Comparison of ENCODE assay signal across 27 cellular contexts in the genomic region with DNA sequence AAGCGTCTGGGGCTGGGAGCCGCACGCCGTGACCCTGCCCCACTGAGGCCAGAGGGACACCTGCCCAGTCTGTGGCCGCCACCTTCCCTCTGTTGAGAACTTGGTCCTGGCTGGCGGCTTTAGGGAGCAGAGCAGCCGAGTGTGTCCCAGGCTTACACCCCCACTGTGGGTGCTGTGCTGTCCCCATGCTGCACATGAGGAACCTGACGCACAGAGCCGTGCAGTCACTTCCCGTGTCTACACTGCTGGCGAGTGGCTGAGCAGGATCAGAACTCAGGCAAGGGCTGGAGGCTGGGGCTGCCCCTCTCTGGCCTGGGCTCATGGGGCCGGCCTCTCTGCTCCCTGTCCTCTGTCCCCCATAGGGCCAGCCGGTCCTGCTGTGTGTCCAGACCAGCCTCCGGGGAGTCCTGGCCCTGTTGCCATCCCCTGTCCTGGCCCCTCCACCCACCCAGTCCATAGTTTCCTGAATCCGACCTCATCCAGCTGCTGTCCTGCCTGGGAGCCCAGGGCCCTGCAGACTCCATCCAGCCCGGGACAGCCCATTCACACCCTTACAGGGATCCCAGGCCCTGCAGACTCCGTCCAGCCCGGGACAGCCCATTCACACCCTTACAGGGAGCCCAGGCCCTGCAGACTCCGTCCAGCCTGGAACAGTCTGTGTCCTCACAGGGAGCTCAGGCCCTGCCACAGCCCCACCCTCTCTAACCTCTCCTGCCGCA. TPM values are rescaled to one million over a fixed set of nuclear protein-coding genes. Genes with fewer than 3 reads are reported as not detected.
DNase-seq lines count a peak whose midpoint lies in the region; ATAC-seq, FAIRE-seq and TF ChIP-seq lines count a peak whose summit lies in the region.
"Had no signal": no experiment of that assay in that cellular context is flagged by ENCODE, and none has a peak within 500 bp of the region (broad histone marks: within the 10 kb centered on the region; RNA-seq: fewer than 3 reads in every experiment).

No MANE protein-coding gene starts in this region.

- no peak overlapping the region for H3K4me3 ChIP-seq in A673 (ENCODE audit: low read depth, low read length, poor library complexity, severe bottlenecking)
- no peak overlapping the region for H3K4me3 ChIP-seq in CD8-positive, alpha-beta T cell (ENCODE audit: low read depth, low read length)
- H3K4me3 ChIP-seq in GM12878 = no peak overlapping the region
- H3K4me3 ChIP-seq: hepatocyte, MG63, SJCRH30, smooth muscle cell, suprapubic skin had no signal

- DNase-seq in A673 (ENCODE audit: low spot score) = no peak
- DNase-seq in CD8-positive, alpha-beta T cell = no peak
- DNase-seq in GM12878 (ENCODE audit: low read depth, low spot score) = no peak
- DNase-seq in naive B cell = no peak
- DNase-seq in nephron progenitor cell = no peak
- DNase-seq in stimulated activated naive CD4-positive, alpha-beta T cell treated with Interleukin-2 at 50 U/mL for 16 hours (lab: John Stamatoyannopoulos, UW) = no peak
- no peak for DNase-seq in cerebellum (ENCODE audit: low spot score)
- DNase-seq in GF-D8 (lab: John Stamatoyannopoulos, UW) = no peak
- DNase-seq: activated CD8-positive, alpha-beta T cell treated with anti-CD3 and anti-CD28 coated beads, Interleukin-2, amount 10 ng/mL, durations not matched to agents 7 days and 5 days; activated T-cell treated with anti-CD3 and anti-CD28 coated beads, Interleukin-2, amount 50 U/mL, for 4 hours; cortex of kidney; EL; mammary epithelial cell; MG63; NCI-H1694; stimulated activated CD4-positive, alpha-beta T cell treated with anti-CD3 and anti-CD28 coated beads, Interleukin-4, amount 100 ng/mL, for 24 hours; T-helper 2 cell had no signal

- H3K9me3 ChIP-seq in A673 (ENCODE audit: low read depth, low read length, poor library complexity, severe bottlenecking) (no peaks in the 10 kb centered on the region), GM12878 (replicated peaks; ENCODE audit: control insufficient read depth, insufficient read depth, low read length) (no peaks in the 10 kb centered on the region)
- H3K9me3 ChIP-seq in CD8-positive, alpha-beta T cell (ENCODE audit: low read length) = no peaks in the 10 kb centered on the region
- H3K9me3 ChIP-seq: MG63, SJCRH30, suprapubic skin had no signal

- H3K27me3 ChIP-seq in A673 (replicated peaks; ENCODE audit: insufficient read depth, low read depth, low read length, poor library complexity) (no peaks in the 10 kb centered on the region), GM12878 (replicated peaks in 1 of 2; ENCODE audit: control insufficient read depth in 2 of 2, insufficient read depth in 2 of 2, low read length in 1 of 2) (no peaks in the 10 kb centered on the region)
- no peaks in the 10 kb centered on the region for H3K27me3 ChIP-seq in CD8-positive, alpha-beta T cell (ENCODE audit: insufficient read depth, low read length)
- H3K27me3 ChIP-seq: hepatocyte, MG63, SJCRH30, suprapubic skin had no signal

- RAD21 ChIA-PET in GM12878 (lab: Charles Lee; ENCODE audit: unreplicated experiment) = no interaction called here

- H3K4me3 Mint-ChIP-seq in CD8-positive, alpha-beta T cell = no peak overlapping the region
- H3K4me3 Mint-ChIP-seq in naive B cell (peak overlapping the region in 1 of 8 donors; percentile 3), nephron progenitor cell (no peak overlapping the region)
- H3K4me3 Mint-ChIP-seq: activated CD8-positive, alpha-beta T cell treated with anti-CD3 and anti-CD28 coated beads, Interleukin-2, amount 10 ng/mL, durations not matched to agents 7 days and 5 days; activated naive CD8-positive, alpha-beta T cell; activated T-cell treated with anti-CD3 and anti-CD28 coated beads, Interleukin-2, amount 50 U/mL, for 4 hours; natural killer cell treated with Interleukin-12 subunit alpha and Interleukin-12 subunit beta and Interleukin-15 and Interleukin-18, amount 100 ng/mL, for 72 hours; WTC11 had no signal

- H3K4me1 Mint-ChIP-seq in CD8-positive, alpha-beta T cell (ENCODE audit: low read depth) = peaks cover 67% of the 10 kb centered on the region
- H3K4me1 Mint-ChIP-seq in naive B cell (peaks cover 43 to 74% (median 49%) of the 10 kb centered on the region in 3 donors), nephron progenitor cell (peaks cover 57% of the 10 kb centered on the region)

- BruUV-seq in A673 (replicated peaks; lab: Mats Ljungman, UMichigan) = no TSS peak
- no TSS peak for BruUV-seq in GM12878 (replicated peaks; lab: Mats Ljungman, UMichigan)

- H3K36me3 ChIP-seq in A673 (ENCODE audit: insufficient read depth, low read length, poor library complexity, severe bottlenecking) = no peaks in the 10 kb centered on the region
- H3K36me3 ChIP-seq in CD8-positive, alpha-beta T cell (ENCODE audit: insufficient read depth, low read length) = no peaks in the 10 kb centered on the region
- no peaks in the 10 kb centered on the region; a peak in 1 of 4 replicates for H3K36me3 ChIP-seq in GM12878 (ENCODE audit: control insufficient read depth in 2 of 2, insufficient read depth in 2 of 2, low read length in 1 of 2)
- H3K36me3 ChIP-seq: MG63, SJCRH30, suprapubic skin had no signal

- no peak for TF ChIP-seq EP300 in GM12878 (IDR thresholded peaks at IDR 0.05; ENCODE audit: borderline replicate concordance in 1 of 2, control insufficient read depth in 1 of 2, low read depth in 2 of 2, low read length in 2 of 2)

- 53% methylated on average over 20 of the region's 20 CpGs for WGBS in GM12878 (ENCODE audit: insufficient coverage, insufficient replicate concordance, low lambda C conversion rate, missing lambda C conversion rate)

- no peak for TF ChIP-seq RAD21 in GM12878 (IDR thresholded peaks at IDR 0.05; ENCODE audit: insufficient read depth, low read depth, low read length)

- no peak for TF ChIP-seq POLR2A in GM12878 (IDR thresholded peaks at IDR 0.05; ENCODE audit: low read depth, low read length)

- no peak overlapping the region for H3K9ac ChIP-seq in GM12878 (ENCODE audit: control insufficient read depth, insufficient read depth, low read length)

- H4K20me1 ChIP-seq in GM12878 (ENCODE audit: control insufficient read depth, insufficient read depth) = no peaks in the 10 kb centered on the region; the same call in 1 of the 2 replicates

- POLR2A ChIA-PET in A673 (lab: Charles Lee; ENCODE audit: low non-redundant PET) = no interaction called here
- POLR2A ChIA-PET in CD8-positive, alpha-beta T cell (lab: Charles Lee) = no interaction called here
- POLR2A ChIA-PET in GM12878 (lab: Charles Lee) = no interaction called here

- H3K4me1 ChIP-seq in A673 (ENCODE audit: insufficient read depth, low read length, poor library complexity, severe bottlenecking) = peaks cover 17% of the 10 kb centered on the region
- H3K4me1 ChIP-seq in CD8-positive, alpha-beta T cell (ENCODE audit: insufficient read depth, low read length) = peaks cover 79% of the 10 kb centered on the region
- no peaks in the 10 kb centered on the region for H3K4me1 ChIP-seq in GM12878 (ENCODE audit: control insufficient read depth, insufficient read depth, low read length)

- SMC1A ChIA-PET in GM12878 (lab: Charles Lee; ENCODE audit: uncharacterized antibody, unreplicated experiment) = no interaction called here

- TF ChIP-seq CTCF in A673 (conservative IDR thresholded peaks at IDR 0.05; ENCODE audit: low read depth, low read length) (no peak), GM12878 (IDR thresholded peaks at IDR 0.05 in 2 of 3, conservative IDR thresholded peaks at IDR 0.05 in 1 of 3; ENCODE audit: control insufficient read depth in 2 of 3, extremely low read depth in 1 of 3, insufficient read depth in 1 of 3, low read depth in 3 of 3, low read length in 3 of 3) (no peak), nephron progenitor cell (IDR thresholded peaks at IDR 0.05) (no peak)
- no peak for TF ChIP-seq CTCF in CD8-positive, alpha-beta T cell (IDR thresholded peaks at IDR 0.05)

- H3K27ac Mint-ChIP-seq in CD8-positive, alpha-beta T cell = peak overlapping the region; percentile 60
- peak overlapping the region in 1 of 6 donors; percentile 63 for H3K27ac Mint-ChIP-seq in naive B cell
- H3K27ac Mint-ChIP-seq in nephron progenitor cell = no peak overlapping the region
- H3K27ac Mint-ChIP-seq: activated CD8-positive, alpha-beta T cell treated with anti-CD3 and anti-CD28 coated beads, Interleukin-2, amount 10 ng/mL, durations not matched to agents 7 days and 5 days; activated naive CD8-positive, alpha-beta T cell; natural killer cell treated with Interleukin-12 subunit alpha and Interleukin-12 subunit beta and Interleukin-15 and Interleukin-18, amount 100 ng/mL, for 72 hours; progenitor cell of endocrine pancreas; WTC11 had no signal

- peak overlapping the region; percentile 42 for H3K27ac ChIP-seq in A673 (ENCODE audit: low read depth, low read length, poor library complexity, severe bottlenecking)
- H3K27ac ChIP-seq in CD8-positive, alpha-beta T cell (ENCODE audit: low read depth, low read length) = no peak overlapping the region
- H3K27ac ChIP-seq in GM12878 (ENCODE audit: control insufficient read depth, insufficient read depth) = no peak overlapping the region
- H3K27ac ChIP-seq: hepatocyte, SJCRH30, suprapubic skin had no signal

- H3K36me3 Mint-ChIP-seq in CD8-positive, alpha-beta T cell = peaks cover 2% of the 10 kb centered on the region
- H3K36me3 Mint-ChIP-seq in naive B cell (no peaks in the 10 kb centered on the region), nephron progenitor cell (ENCODE audit: low read depth) (no peaks in the 10 kb centered on the region)
- H3K36me3 Mint-ChIP-seq: activated naive CD8-positive, alpha-beta T cell; natural killer cell treated with Interleukin-12 subunit alpha and Interleukin-12 subunit beta and Interleukin-15 and Interleukin-18, amount 100 ng/mL, for 72 hours; WTC11 had no signal

- in situ Hi-C loops in GM12878 (cut with MboI) = no loop called here

- FAIRE-seq in GM12878 (lab: Jason Lieb, UNC) = no peak
- FAIRE-seq: H1, islet of Langerhans had no signal

- H3K9me3 Mint-ChIP-seq in CD8-positive, alpha-beta T cell = no peaks in the 10 kb centered on the region
- H3K9me3 Mint-ChIP-seq in naive B cell = no peaks in the 10 kb centered on the region
- no peaks in the 10 kb centered on the region for H3K9me3 Mint-ChIP-seq in nephron progenitor cell
- H3K9me3 Mint-ChIP-seq: activated T-cell treated with anti-CD3 and anti-CD28 coated beads, Interleukin-2, amount 50 U/mL, for 4 hours; natural killer cell treated with Interleukin-12 subunit alpha and Interleukin-12 subunit beta and Interleukin-15 and Interleukin-18, amount 100 ng/mL, for 72 hours; WTC11 had no signal

- H3K79me2 ChIP-seq in GM12878 (ENCODE audit: control insufficient read depth, insufficient read depth, low read length) = peaks cover 22% of the 10 kb centered on the region

- no peak overlapping the region for H3K4me2 ChIP-seq in GM12878 (ENCODE audit: control insufficient read depth, insufficient read depth)
- H3K4me2 ChIP-seq: hepatocyte, smooth muscle cell had no signal

- ATAC-seq in CD8-positive, alpha-beta T cell = peak; percentile 8
- ATAC-seq in GM12878 = peak; percentile 33
- peak; percentile 22 to 43 for ATAC-seq in naive B cell (ENCODE audit: low read depth in 2 of 2)
- ATAC-seq: activated CD8-positive, alpha-beta T cell treated with anti-CD3 and anti-CD28 coated beads, Interleukin-2, amount 10 ng/mL, durations not matched to agents 7 days and 5 days; activated T-cell treated with anti-CD3 and anti-CD28 coated beads, Interleukin-2, amount 50 U/mL, for 4 hours; WTC11 had no signal

- CTCF ChIA-PET in A673 (lab: Charles Lee) (no interaction called here), GM12878 (lab: Yijun Ruan, JAX) (no interaction called here)
- CTCF ChIA-PET in CD8-positive, alpha-beta T cell (lab: Charles Lee) = no interaction called here

- intact Hi-C loops in A673 (cut with micrococcal nuclease; ENCODE audit: unreplicated experiment) (no loop called here), GM12878 (cut with micrococcal nuclease; ENCODE audit: unreplicated experiment) (no loop called here)
- intact Hi-C loops in CD8-positive, alpha-beta T cell (cut with DNase I, micrococcal nuclease) = no loop called here

- H2AFZ ChIP-seq in GM12878 (ENCODE audit: control insufficient read depth, low read depth, low read length) = no peak overlapping the region
- H2AFZ ChIP-seq: hepatocyte had no signal

- no peaks in the 10 kb centered on the region for H3K27me3 Mint-ChIP-seq in CD8-positive, alpha-beta T cell (ENCODE audit: low read depth)
- H3K27me3 Mint-ChIP-seq in naive B cell (no peaks in the 10 kb centered on the region), nephron progenitor cell (ENCODE audit: low read depth, poor library complexity) (no peaks in the 10 kb centered on the region)
- H3K27me3 Mint-ChIP-seq: activated naive CD8-positive, alpha-beta T cell; natural killer cell treated with Interleukin-12 subunit alpha and Interleukin-12 subunit beta and Interleukin-15 and Interleukin-18, amount 100 ng/mL, for 72 hours; progenitor cell of endocrine pancreas had no signal

RNA-seq across cellular contexts. Expression of a gene that starts 10.3 kb away (rescaled TPM):
- 111 and 130 TPM in 2 replicates for total RNA-seq in A673 (2021)
- total RNA-seq in CD8-positive, alpha-beta T cell = 10 to 100 TPM; 78.5 to 82.0 TPM
- 30.6 and 38.6 TPM in 2 replicates for total RNA-seq in GM12878 (2013; cell fraction: nucleolus; rRNA removed)
- total RNA-seq in GM12878 (2014; rRNA removed) = 4.5 and 6.3 TPM in 2 replicates
- 2.0 and 6.7 TPM in 2 replicates for total RNA-seq in GM12878 (2014; rRNA removed; fragmentation: Illumina TruSeq; extraction: Trizol)
- 53.4 and 55.1 TPM in 2 replicates for total RNA-seq in GM12878 (2021)
- 34.4 TPM for polyA plus RNA-seq in GM12878 (2011; ENCODE audit: low read depth)
- polyA plus RNA-seq in GM12878 (2011; rRNA removed) = 0.40 and 0.81 TPM in 2 replicates
- polyA plus RNA-seq in GM12878 (2011; cell fraction: cytosol; rRNA removed) = 2.6 and 7.9 TPM in 2 replicates
- polyA plus RNA-seq in GM12878 (2011; cell fraction: nucleus; rRNA removed) = 17.0 and 38.4 TPM in 2 replicates
- polyA plus RNA-seq in GM12878 (2012) = 21.0 and 21.8 TPM in 2 replicates
- 1.1 and 12.3 TPM in 2 replicates for polyA plus RNA-seq in GM12878 (2014; fragmentation: Illumina TruSeq; extraction: Trizol)
- polyA plus RNA-seq in GM12878 (2014; fragmentation: Nextera tagmentation; extraction: Ambion mirVana) = under 1 TPM; 0.19 to 0.58 TPM
- polyA plus RNA-seq in GM12878 (2014; rRNA removed) = 19.9 and 29.3 TPM in 2 replicates
- 1 to 10 TPM; 1.4 to 1.9 TPM for polyA plus RNA-seq in GM12878 (2016; fragmentation: Nextera tagmentation; extraction: Ambion mirVana)
- 0.59 and 2.1 TPM in 2 replicates for polyA minus RNA-seq in GM12878 (2011; rRNA and poly(A)+ RNA removed)
- polyA minus RNA-seq in GM12878 (2011; cell fraction: cytosol; rRNA and poly(A)+ RNA removed) = 7.5 and 13.1 TPM in 2 replicates
- 2.8 and 6.9 TPM in 2 replicates for polyA minus RNA-seq in GM12878 (2011; cell fraction: nucleus; rRNA and poly(A)+ RNA removed)
- polyA plus RNA-seq in naive B cell (ENCODE audit: low read depth in 6 of 6) = 1 to 10 TPM in 5 of 6 donors, under 1 TPM in 1; 0.60 to 5.8 (median 2.9) TPM
- 10.5 TPM for total RNA-seq in cerebellum
